ENCODE assay signal across 1 cellular context in the genomic region with DNA sequence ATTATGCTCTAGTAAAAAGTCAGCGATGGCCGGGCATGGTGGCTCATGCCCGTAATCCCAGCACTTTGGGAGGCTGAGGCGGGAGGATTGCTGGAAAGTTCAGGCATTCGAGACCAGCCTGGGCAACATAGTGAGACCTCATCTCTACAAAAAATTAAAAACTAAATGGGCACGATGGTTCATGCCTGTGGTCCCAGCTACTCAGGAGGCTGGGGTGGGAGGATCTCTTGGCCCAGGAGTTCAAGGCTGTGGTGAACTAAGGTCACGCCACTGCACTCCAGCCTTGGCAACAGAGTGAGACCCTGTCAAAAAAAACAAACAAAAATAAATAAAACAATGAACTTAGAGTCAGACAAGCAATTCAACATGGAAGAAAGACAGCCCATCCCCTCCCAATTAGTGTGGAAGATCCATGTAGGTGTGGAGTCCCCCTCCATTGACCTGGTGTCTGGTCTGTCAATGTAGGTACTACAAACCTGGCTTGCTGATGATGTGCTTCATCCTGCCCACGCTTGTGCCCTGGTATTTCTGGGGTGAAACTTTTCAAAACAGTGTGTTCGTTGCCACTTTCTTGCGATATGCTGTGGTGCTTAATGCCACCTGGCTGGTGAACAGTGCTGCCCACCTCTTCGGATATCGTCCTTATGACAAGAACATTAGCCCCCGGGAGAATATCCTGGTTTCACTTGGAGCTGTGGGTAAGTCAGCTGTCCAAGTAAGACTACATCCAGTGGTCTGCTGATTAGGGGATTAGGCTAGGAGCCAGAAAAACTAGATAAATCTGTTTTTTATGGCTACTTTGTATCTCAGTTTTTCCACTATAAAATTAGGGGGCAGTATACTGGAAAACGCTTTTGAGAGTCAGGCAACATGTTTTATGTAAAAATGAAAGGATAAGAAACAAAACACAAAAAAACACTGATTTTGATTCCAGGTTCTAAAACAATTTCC.
TF ChIP-seq lines count a peak whose summit lies in the region.

No MANE protein-coding gene starts in this region.

TF ChIP-seq in GM23338, 12 proteins besides CTCF, POLR2A, EP300 and RAD21 (continued from another document):
- TF ChIP-seq, protein P1, sequence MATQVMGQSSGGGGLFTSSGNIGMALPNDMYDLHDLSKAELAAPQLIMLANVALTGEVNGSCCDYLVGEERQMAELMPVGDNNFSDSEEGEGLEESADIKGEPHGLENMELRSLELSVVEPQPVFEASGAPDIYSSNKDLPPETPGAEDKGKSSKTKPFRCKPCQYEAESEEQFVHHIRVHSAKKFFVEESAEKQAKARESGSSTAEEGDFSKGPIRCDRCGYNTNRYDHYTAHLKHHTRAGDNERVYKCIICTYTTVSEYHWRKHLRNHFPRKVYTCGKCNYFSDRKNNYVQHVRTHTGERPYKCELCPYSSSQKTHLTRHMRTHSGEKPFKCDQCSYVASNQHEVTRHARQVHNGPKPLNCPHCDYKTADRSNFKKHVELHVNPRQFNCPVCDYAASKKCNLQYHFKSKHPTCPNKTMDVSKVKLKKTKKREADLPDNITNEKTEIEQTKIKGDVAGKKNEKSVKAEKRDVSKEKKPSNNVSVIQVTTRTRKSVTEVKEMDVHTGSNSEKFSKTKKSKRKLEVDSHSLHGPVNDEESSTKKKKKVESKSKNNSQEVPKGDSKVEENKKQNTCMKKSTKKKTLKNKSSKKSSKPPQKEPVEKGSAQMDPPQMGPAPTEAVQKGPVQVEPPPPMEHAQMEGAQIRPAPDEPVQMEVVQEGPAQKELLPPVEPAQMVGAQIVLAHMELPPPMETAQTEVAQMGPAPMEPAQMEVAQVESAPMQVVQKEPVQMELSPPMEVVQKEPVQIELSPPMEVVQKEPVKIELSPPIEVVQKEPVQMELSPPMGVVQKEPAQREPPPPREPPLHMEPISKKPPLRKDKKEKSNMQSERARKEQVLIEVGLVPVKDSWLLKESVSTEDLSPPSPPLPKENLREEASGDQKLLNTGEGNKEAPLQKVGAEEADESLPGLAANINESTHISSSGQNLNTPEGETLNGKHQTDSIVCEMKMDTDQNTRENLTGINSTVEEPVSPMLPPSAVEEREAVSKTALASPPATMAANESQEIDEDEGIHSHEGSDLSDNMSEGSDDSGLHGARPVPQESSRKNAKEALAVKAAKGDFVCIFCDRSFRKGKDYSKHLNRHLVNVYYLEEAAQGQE (IDR thresholded peaks at IDR 0.05; ENCODE audit: unreplicated experiment) = no peak
- TF ChIP-seq, protein P2, sequence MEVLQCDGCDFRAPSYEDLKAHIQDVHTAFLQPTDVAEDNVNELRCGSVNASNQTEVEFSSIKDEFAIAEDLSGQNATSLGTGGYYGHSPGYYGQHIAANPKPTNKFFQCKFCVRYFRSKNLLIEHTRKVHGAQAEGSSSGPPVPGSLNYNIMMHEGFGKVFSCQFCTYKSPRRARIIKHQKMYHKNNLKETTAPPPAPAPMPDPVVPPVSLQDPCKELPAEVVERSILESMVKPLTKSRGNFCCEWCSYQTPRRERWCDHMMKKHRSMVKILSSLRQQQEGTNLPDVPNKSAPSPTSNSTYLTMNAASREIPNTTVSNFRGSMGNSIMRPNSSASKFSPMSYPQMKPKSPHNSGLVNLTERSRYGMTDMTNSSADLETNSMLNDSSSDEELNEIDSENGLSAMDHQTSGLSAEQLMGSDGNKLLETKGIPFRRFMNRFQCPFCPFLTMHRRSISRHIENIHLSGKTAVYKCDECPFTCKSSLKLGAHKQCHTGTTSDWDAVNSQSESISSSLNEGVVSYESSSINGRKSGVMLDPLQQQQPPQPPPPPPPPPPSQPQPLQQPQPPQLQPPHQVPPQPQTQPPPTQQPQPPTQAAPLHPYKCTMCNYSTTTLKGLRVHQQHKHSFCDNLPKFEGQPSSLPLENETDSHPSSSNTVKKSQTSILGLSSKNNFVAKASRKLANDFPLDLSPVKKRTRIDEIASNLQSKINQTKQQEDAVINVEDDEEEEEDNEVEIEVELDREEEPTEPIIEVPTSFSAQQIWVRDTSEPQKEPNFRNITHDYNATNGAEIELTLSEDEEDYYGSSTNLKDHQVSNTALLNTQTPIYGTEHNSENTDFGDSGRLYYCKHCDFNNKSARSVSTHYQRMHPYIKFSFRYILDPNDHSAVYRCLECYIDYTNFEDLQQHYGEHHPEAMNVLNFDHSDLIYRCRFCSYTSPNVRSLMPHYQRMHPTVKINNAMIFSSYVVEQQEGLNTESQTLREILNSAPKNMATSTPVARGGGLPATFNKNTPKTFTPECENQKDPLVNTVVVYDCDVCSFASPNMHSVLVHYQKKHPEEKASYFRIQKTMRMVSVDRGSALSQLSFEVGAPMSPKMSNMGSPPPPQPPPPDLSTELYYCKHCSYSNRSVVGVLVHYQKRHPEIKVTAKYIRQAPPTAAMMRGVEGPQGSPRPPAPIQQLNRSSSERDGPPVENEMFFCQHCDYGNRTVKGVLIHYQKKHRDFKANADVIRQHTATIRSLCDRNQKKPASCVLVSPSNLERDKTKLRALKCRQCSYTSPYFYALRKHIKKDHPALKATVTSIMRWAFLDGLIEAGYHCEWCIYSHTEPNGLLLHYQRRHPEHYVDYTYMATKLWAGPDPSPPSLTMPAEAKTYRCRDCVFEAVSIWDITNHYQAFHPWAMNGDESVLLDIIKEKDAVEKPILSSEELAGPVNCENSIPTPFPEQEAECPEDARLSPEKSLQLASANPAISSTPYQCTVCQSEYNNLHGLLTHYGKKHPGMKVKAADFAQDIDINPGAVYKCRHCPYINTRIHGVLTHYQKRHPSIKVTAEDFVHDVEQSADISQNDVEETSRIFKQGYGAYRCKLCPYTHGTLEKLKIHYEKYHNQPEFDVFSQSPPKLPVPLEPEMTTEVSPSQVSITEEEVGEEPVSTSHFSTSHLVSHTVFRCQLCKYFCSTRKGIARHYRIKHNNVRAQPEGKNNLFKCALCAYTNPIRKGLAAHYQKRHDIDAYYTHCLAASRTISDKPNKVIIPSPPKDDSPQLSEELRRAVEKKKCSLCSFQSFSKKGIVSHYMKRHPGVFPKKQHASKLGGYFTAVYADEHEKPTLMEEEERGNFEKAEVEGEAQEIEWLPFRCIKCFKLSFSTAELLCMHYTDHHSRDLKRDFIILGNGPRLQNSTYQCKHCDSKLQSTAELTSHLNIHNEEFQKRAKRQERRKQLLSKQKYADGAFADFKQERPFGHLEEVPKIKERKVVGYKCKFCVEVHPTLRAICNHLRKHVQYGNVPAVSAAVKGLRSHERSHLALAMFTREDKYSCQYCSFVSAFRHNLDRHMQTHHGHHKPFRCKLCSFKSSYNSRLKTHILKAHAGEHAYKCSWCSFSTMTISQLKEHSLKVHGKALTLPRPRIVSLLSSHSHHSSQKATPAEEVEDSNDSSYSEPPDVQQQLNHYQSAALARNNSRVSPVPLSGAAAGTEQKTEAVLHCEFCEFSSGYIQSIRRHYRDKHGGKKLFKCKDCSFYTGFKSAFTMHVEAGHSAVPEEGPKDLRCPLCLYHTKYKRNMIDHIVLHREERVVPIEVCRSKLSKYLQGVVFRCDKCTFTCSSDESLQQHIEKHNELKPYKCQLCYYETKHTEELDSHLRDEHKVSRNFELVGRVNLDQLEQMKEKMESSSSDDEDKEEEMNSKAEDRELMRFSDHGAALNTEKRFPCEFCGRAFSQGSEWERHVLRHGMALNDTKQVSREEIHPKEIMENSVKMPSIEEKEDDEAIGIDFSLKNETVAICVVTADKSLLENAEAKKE (CRISPR knock-in tag; IDR thresholded peaks at IDR 0.05) = no peak
- TF ChIP-seq JUNB (IDR thresholded peaks at IDR 0.05; ENCODE audit: unreplicated experiment) = no peak
- TF ChIP-seq POLR2AphosphoS5 (IDR thresholded peaks at IDR 0.05; ENCODE audit: low read depth) = no peak
- TF ChIP-seq, protein P3, sequence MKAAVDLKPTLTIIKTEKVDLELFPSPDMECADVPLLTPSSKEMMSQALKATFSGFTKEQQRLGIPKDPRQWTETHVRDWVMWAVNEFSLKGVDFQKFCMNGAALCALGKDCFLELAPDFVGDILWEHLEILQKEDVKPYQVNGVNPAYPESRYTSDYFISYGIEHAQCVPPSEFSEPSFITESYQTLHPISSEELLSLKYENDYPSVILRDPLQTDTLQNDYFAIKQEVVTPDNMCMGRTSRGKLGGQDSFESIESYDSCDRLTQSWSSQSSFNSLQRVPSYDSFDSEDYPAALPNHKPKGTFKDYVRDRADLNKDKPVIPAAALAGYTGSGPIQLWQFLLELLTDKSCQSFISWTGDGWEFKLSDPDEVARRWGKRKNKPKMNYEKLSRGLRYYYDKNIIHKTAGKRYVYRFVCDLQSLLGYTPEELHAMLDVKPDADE (IDR thresholded peaks at IDR 0.05) = no peak
- no peak for TF ChIP-seq NANOG (IDR thresholded peaks at IDR 0.05; ENCODE audit: borderline replicate concordance)
- TF ChIP-seq ZNF114 (CRISPR knock-in tag; IDR thresholded peaks at IDR 0.05) = no peak
- TF ChIP-seq ZNF331 (CRISPR knock-in tag; IDR thresholded peaks at IDR 0.05; ENCODE audit: low read depth) = no peak
- no peak for TF ChIP-seq EZH2 (IDR thresholded peaks at IDR 0.05; ENCODE audit: low read depth, unreplicated experiment)
- TF ChIP-seq STAT1 (IDR thresholded peaks at IDR 0.05; ENCODE audit: unreplicated experiment) = no peak
- no peak for TF ChIP-seq EZH2phosphoT487 (IDR thresholded peaks at IDR 0.05; ENCODE audit: unreplicated experiment)
TF ChIP-seq in GM23338: peak in this region for 0.
